23 cellular contexts compared by ENCODE assay signal in the genomic region with DNA sequence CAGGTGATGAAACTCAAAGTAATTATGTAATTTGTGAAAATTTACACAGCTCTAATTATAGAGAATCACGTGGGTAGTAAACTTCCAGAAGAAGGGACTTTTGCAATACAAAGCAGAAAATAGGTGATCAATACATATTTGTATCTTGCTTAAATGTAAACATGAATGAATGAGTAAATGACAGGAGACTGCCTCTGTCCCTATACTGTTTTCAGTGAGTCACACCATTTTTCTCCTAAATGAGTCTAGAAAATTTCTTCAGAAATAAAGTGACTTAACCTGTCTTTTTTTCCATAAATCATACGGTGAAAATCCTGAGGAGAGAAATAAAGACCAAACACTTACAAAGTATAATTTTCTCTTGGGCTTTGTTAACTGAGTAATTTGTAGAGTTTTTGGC. TPM values are rescaled to one million over a fixed set of nuclear protein-coding genes. Genes with fewer than 3 reads are reported as not detected.
DNase-seq lines count a peak whose midpoint lies in the region; ATAC-seq lines count a peak whose summit lies in the region.
"Had no signal": no experiment of that assay in that cellular context is flagged by ENCODE, and none has a peak within 500 bp of the region (broad histone marks: within the 10 kb centered on the region; RNA-seq: fewer than 3 reads in every experiment).

No MANE protein-coding gene starts in this region.

- H3K4me3 Mint-ChIP-seq in activated CD4-positive, alpha-beta T cell treated with anti-CD3 and anti-CD28 coated beads, Interleukin-2, amount 10 ng/mL, durations not matched to agents 24 days and 14 days = no peak overlapping the region
- H3K4me3 Mint-ChIP-seq in stimulated activated naive CD8-positive, alpha-beta T cell treated with anti-CD3 and anti-CD28 coated beads, Interleukin-15, amount 100 ng/mL, for 72 hours = peak overlapping the region in 1 of 2 donors; percentile 40
- H3K4me3 Mint-ChIP-seq in activated naive CD8-positive, alpha-beta T cell = peak overlapping the region; percentile 69
- H3K4me3 Mint-ChIP-seq: mesothelial cell of epicardium had no signal

- no peaks in the 10 kb centered on the region for H3K27me3 Mint-ChIP-seq in activated CD4-positive, alpha-beta T cell treated with anti-CD3 and anti-CD28 coated beads, Interleukin-2, amount 10 ng/mL, durations not matched to agents 24 days and 14 days
- H3K27me3 Mint-ChIP-seq in stimulated activated naive CD8-positive, alpha-beta T cell treated with anti-CD3 and anti-CD28 coated beads, Interleukin-15, amount 100 ng/mL, for 72 hours = no peaks in the 10 kb centered on the region
- H3K27me3 Mint-ChIP-seq in activated naive CD8-positive, alpha-beta T cell = no peaks in the 10 kb centered on the region
- H3K27me3 Mint-ChIP-seq: naive B cell had no signal

- ATAC-seq in stimulated activated naive CD8-positive, alpha-beta T cell treated with anti-CD3 and anti-CD28 coated beads, Interleukin-15, Interleukin-2, amounts not matched to agents 100 U/mL and 50 U/mL, for 24 hours = peak; percentile 72
- no peak for ATAC-seq in stimulated activated naive CD8-positive, alpha-beta T cell treated with anti-CD3 and anti-CD28 coated beads, Interleukin-15, amount 100 ng/mL, for 72 hours
- ATAC-seq in HG03432 (IDR thresholded peaks at IDR 0.05; ENCODE audit: unreplicated experiment) = no peak
- ATAC-seq: A549 had no signal

- no peak for DNase-seq in activated CD4-positive, alpha-beta T cell treated with anti-CD3 and anti-CD28 coated beads, Interleukin-2, amount 10 ng/mL, durations not matched to agents 24 days and 14 days
- no peak for DNase-seq in activated CD4-positive, alpha-beta T cell treated with anti-CD3 and anti-CD28 coated beads, Interleukin-2, amount 50 U/mL, for 4 hours
- no peak for DNase-seq in stimulated activated naive CD8-positive, alpha-beta T cell treated with anti-CD3 and anti-CD28 coated beads, Interleukin-15, Interleukin-2, amounts not matched to agents 100 U/mL and 50 U/mL, for 24 hours
- DNase-seq in stimulated activated naive CD8-positive, alpha-beta T cell treated with anti-CD3 and anti-CD28 coated beads, Interleukin-15, amount 100 ng/mL, for 72 hours = no peak
- no peak for DNase-seq in NCI-H748 (lab: John Stamatoyannopoulos, UW; ENCODE audit: unreplicated experiment)
- DNase-seq in NCI-H82 treated with DMSO at 0.1 percent for 48 hours (lab: John Stamatoyannopoulos, UW; ENCODE audit: unreplicated experiment) = no peak
- DNase-seq: activated gamma-delta T cell; AML-193; COR-L47; DMS53; effector CD8-positive, alpha-beta T cell; GDM1; kidney; naive B cell; NCI-H1417; NCI-H2029 treated with DMSO at 0.1 percent for 48 hours; NCI-H526 treated with DMSO at 0.1 percent for 48 hours; SJCRH30; stimulated activated naive CD4-positive, alpha-beta T cell treated with Interleukin-2 at 50 U/mL for 16 hours had no signal

- H3K36me3 Mint-ChIP-seq in activated CD4-positive, alpha-beta T cell treated with anti-CD3 and anti-CD28 coated beads, Interleukin-2, amount 10 ng/mL, durations not matched to agents 24 days and 14 days (ENCODE audit: low read depth) = peaks cover 39% of the 10 kb centered on the region
- peaks cover 13% of the 10 kb centered on the region for H3K36me3 Mint-ChIP-seq in activated naive CD8-positive, alpha-beta T cell
- H3K36me3 Mint-ChIP-seq: mesothelial cell of epicardium, naive B cell had no signal

- H3K27ac Mint-ChIP-seq in activated CD4-positive, alpha-beta T cell treated with anti-CD3 and anti-CD28 coated beads, Interleukin-2, amount 10 ng/mL, durations not matched to agents 24 days and 14 days = peak overlapping the region; percentile 72
- H3K27ac Mint-ChIP-seq in stimulated activated naive CD8-positive, alpha-beta T cell treated with anti-CD3 and anti-CD28 coated beads, Interleukin-15, amount 100 ng/mL, for 72 hours = peak overlapping the region in 1 of 2 donors; percentile 40
- peak overlapping the region; percentile 95 for H3K27ac Mint-ChIP-seq in activated naive CD8-positive, alpha-beta T cell
- H3K27ac Mint-ChIP-seq: mesothelial cell of epicardium had no signal

- no peaks in the 10 kb centered on the region for H3K9me3 Mint-ChIP-seq in activated CD4-positive, alpha-beta T cell treated with anti-CD3 and anti-CD28 coated beads, Interleukin-2, amount 10 ng/mL, durations not matched to agents 24 days and 14 days
- no peaks in the 10 kb centered on the region for H3K9me3 Mint-ChIP-seq in stimulated activated naive CD8-positive, alpha-beta T cell treated with anti-CD3 and anti-CD28 coated beads, Interleukin-15, amount 100 ng/mL, for 72 hours
- no peaks in the 10 kb centered on the region for H3K9me3 Mint-ChIP-seq in activated naive CD8-positive, alpha-beta T cell (ENCODE audit: low read depth)
- H3K9me3 Mint-ChIP-seq: mesothelial cell of epicardium, naive B cell had no signal

- H3K4me1 Mint-ChIP-seq in activated CD4-positive, alpha-beta T cell treated with anti-CD3 and anti-CD28 coated beads, Interleukin-2, amount 10 ng/mL, durations not matched to agents 24 days and 14 days = peaks cover 67% of the 10 kb centered on the region
- H3K4me1 Mint-ChIP-seq in stimulated activated naive CD8-positive, alpha-beta T cell treated with anti-CD3 and anti-CD28 coated beads, Interleukin-15, amount 100 ng/mL, for 72 hours = peaks cover 77% of the 10 kb centered on the region
- H3K4me1 Mint-ChIP-seq in activated naive CD8-positive, alpha-beta T cell (ENCODE audit: low read depth) = peaks cover 86% of the 10 kb centered on the region

- intact Hi-C loops in activated CD4-positive, alpha-beta T cell treated with anti-CD3 and anti-CD28 coated beads, Interleukin-2, amount 10 ng/mL, durations not matched to agents 24 days and 14 days (cut with micrococcal nuclease) = loop anchor here (2.0 kb wide), 1 partner anchor 15 kb away; no protein-coding TSS in a partner anchor

RNA-seq across cellular contexts. Expression of gene RAP1A, which starts 11.9 kb away (rescaled TPM):
- total RNA-seq in activated CD4-positive, alpha-beta T cell treated with anti-CD3 and anti-CD28 coated beads, Interleukin-2, amount 10 ng/mL, durations not matched to agents 24 days and 14 days = 306 and 307 TPM in 2 replicates
